ENCODE assay signal across 12 cellular contexts in the genomic region with DNA sequence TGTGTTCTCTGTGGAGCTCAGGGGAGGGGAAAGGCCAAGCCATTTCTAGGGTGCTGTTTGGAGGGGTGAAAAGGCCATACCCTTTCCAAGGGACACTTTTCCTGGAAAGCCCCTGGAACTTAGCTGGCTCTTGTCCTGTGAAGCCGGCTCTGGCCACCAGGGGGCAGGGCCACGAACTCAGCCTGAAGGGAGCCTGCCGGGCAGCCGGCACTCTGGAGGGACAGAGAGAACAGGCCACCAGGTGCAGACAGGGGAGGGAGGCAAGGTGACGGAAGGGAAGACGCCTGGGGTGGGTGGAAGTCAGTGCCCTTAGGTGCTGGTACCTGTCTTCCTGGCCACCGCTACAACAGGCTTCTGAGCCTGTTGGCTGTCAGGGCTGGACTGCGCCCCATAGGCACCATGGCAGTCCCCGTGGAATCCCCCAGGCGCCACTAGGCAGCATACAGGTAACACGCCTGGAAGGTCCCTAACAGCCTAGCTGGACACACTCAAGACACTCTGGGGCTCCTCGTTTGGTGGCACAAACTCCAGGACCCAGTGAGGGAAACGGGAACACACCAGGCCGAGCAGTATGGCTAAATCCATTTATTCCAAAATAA. TPM values are rescaled to one million over a fixed set of nuclear protein-coding genes. Genes with fewer than 3 reads are reported as not detected.
DNase-seq lines count a peak whose midpoint lies in the region; ATAC-seq, FAIRE-seq and TF ChIP-seq lines count a peak whose summit lies in the region.
"Not testable (repeated sequence)": the region's sequence is repeated elsewhere in the genome, so short reads cannot be mapped to it uniquely, and the experiment has no call there.
"Had no signal": no experiment of that assay in that cellular context is flagged by ENCODE, and none has a peak within 500 bp of the region (broad histone marks: within the 10 kb centered on the region; RNA-seq: fewer than 3 reads in every experiment).

No MANE protein-coding gene starts in this region.

- not testable (repeated sequence) for H2AFZ ChIP-seq in GM23338; PC-3 (ENCODE audit: low read length); GM12878 (ENCODE audit: control insufficient read depth, low read depth, low read length)

- not testable (repeated sequence) for H3K9me3 ChIP-seq in PC-3 (ENCODE audit: low read length); GM12878 (replicated peaks; ENCODE audit: control insufficient read depth, insufficient read depth, low read length)

- H3K36me3 ChIP-seq in GM23338 (ENCODE audit: insufficient read depth); PC-3 (ENCODE audit: low read depth, low read length); GM12878 (ENCODE audit: control insufficient read depth in 2 of 2, insufficient read depth in 2 of 2, low read length in 1 of 2): not testable (repeated sequence)

- H3K27me3 Mint-ChIP-seq in GM23338 (ENCODE audit: insufficient read depth, low read depth, poor library complexity); WTC11 (ENCODE audit: low read depth); memory B cell; stimulated activated naive B cell treated with anti-CD40 and anti-IgM and Interleukin-4, amounts not matched to agents 10 μg/mL and 1 μg/mL and 100 μg/mL, for 72 hours: not testable (repeated sequence)

- H3K9me2 ChIP-seq in GM23338 (ENCODE audit: insufficient read depth); PC-3 (replicated peaks; ENCODE audit: low read length): not testable (repeated sequence)

- RAD21 ChIA-PET in GM12878 (lab: Charles Lee; ENCODE audit: unreplicated experiment) = not testable (repeated sequence)

- DNase-seq in GM23338 (ENCODE audit: low spot score); PC-3; WTC11 (ENCODE audit: low spot score); GM12878 (ENCODE audit: low read depth, low spot score); foreskin keratinocyte; memory B cell (ENCODE audit: low spot score in 2 of 2); stimulated activated naive B cell treated with anti-CD40 and anti-IgM and Interleukin-4, amounts not matched to agents 10 μg/mL and 1 μg/mL and 100 μg/mL, for 72 hours: not testable (repeated sequence)

- H3K9me3 Mint-ChIP-seq in GM23338; WTC11; memory B cell; stimulated activated naive B cell treated with anti-CD40 and anti-IgM and Interleukin-4, amounts not matched to agents 10 μg/mL and 1 μg/mL and 100 μg/mL, for 72 hours: not testable (repeated sequence)

- H3K4me1 ChIP-seq in GM23338 (ENCODE audit: insufficient read depth); PC-3 (ENCODE audit: insufficient read depth, low read length); GM12878 (ENCODE audit: control insufficient read depth, insufficient read depth, low read length); foreskin keratinocyte: not testable (repeated sequence)

- not testable (repeated sequence) for H3K4me2 ChIP-seq in GM23338; PC-3 (ENCODE audit: low read length); GM12878 (ENCODE audit: control insufficient read depth, insufficient read depth)

- not testable (repeated sequence) for H3K9ac ChIP-seq in PC-3 (ENCODE audit: low read length); GM12878 (ENCODE audit: control insufficient read depth, insufficient read depth, low read length)

- FAIRE-seq in GM12878 (lab: Jason Lieb, UNC) = not testable (repeated sequence)

- not testable (repeated sequence) for H3F3A ChIP-seq in GM23338 (replicated peaks; ENCODE audit: low read depth); PC-3 (ENCODE audit: low read length, unreplicated experiment)

- not testable (repeated sequence) for H3K79me2 ChIP-seq in GM23338 (replicated peaks; ENCODE audit: insufficient read depth); PC-3 (ENCODE audit: low read length); GM12878 (ENCODE audit: control insufficient read depth, insufficient read depth, low read length)

- intact Hi-C loops in PC-3 (cut with micrococcal nuclease); GM12878 (cut with micrococcal nuclease; ENCODE audit: unreplicated experiment): not testable (repeated sequence)

- H4K20me1 ChIP-seq in GM23338 (replicated peaks; ENCODE audit: insufficient read depth); PC-3 (ENCODE audit: low read length); GM12878 (ENCODE audit: control insufficient read depth, insufficient read depth): not testable (repeated sequence)

- POLR2A ChIA-PET in PC-3 (lab: Charles Lee; ENCODE audit: unreplicated experiment); WTC11 (lab: Charles Lee); GM12878 (lab: Charles Lee): not testable (repeated sequence)

- TF ChIP-seq RAD21 in GM12878 (IDR thresholded peaks at IDR 0.05; ENCODE audit: insufficient read depth, low read depth, low read length) = not testable (repeated sequence)

- SMC1A ChIA-PET in GM12878 (lab: Charles Lee; ENCODE audit: uncharacterized antibody, unreplicated experiment) = not testable (repeated sequence)

- not testable (repeated sequence) for H3K4me3 Mint-ChIP-seq in GM23338; WTC11; memory B cell; stimulated activated naive B cell treated with anti-CD40 and anti-IgM and Interleukin-4, amounts not matched to agents 10 μg/mL and 1 μg/mL and 100 μg/mL, for 72 hours

- not testable (repeated sequence) for TF ChIP-seq EP300 in GM12878 (IDR thresholded peaks at IDR 0.05; ENCODE audit: borderline replicate concordance in 1 of 2, control insufficient read depth in 1 of 2, low read depth in 2 of 2, low read length in 2 of 2)

- not testable (repeated sequence) for BruUV-seq in PC-3 (replicated peaks; lab: Mats Ljungman, UMichigan); GM12878 (replicated peaks; lab: Mats Ljungman, UMichigan)

- CTCF ChIA-PET in PC-3 (lab: Charles Lee); WTC11 (lab: Charles Lee); GM12878 (lab: Yijun Ruan, JAX): not testable (repeated sequence)

- H3K4me1 Mint-ChIP-seq in GM23338; WTC11; memory B cell; stimulated activated naive B cell treated with anti-CD40 and anti-IgM and Interleukin-4, amounts not matched to agents 10 μg/mL and 1 μg/mL and 100 μg/mL, for 72 hours: not testable (repeated sequence)

- in situ Hi-C loops in GM12878 (cut with MboI) = not testable (repeated sequence)

- peak; percentile 76 for ATAC-seq in GM23338
- peak; percentile 72; the same call in 1 of the 2 replicates for ATAC-seq in PC-3
- ATAC-seq in WTC11 = peak; percentile 41; the same call in 1 of the 2 replicates
- ATAC-seq in GM12878 = peak; percentile 44; the same call in 1 of the 3 replicates
- peak; percentile 57 for ATAC-seq in foreskin keratinocyte
- ATAC-seq in memory B cell (ENCODE audit: low read depth) = peak; percentile 35
- peak; percentile 36 to 64 for ATAC-seq in stimulated activated naive B cell treated with anti-CD40 and anti-IgM and Interleukin-4, amounts not matched to agents 10 μg/mL and 1 μg/mL and 100 μg/mL, for 72 hours (replicated peaks)

- H3K27ac Mint-ChIP-seq in GM23338; WTC11; memory B cell; stimulated activated naive B cell treated with anti-CD40 and anti-IgM and Interleukin-4, amounts not matched to agents 10 μg/mL and 1 μg/mL and 100 μg/mL, for 72 hours: not testable (repeated sequence)

- not testable (repeated sequence) for H3K4me3 ChIP-seq in GM23338; PC-3 (ENCODE audit: low read length); GM12878

- no CpG with 5 or more reads among the region's 14 CpGs for WGBS in GM12878 (ENCODE audit: insufficient coverage, insufficient replicate concordance, low lambda C conversion rate, missing lambda C conversion rate)

- H3K36me3 Mint-ChIP-seq in GM23338 (ENCODE audit: low read depth); WTC11; memory B cell; stimulated activated naive B cell treated with anti-CD40 and anti-IgM and Interleukin-4, amounts not matched to agents 10 μg/mL and 1 μg/mL and 100 μg/mL, for 72 hours: not testable (repeated sequence)

- not testable (repeated sequence) for H3K27ac ChIP-seq in GM23338 (ENCODE audit: low read depth); PC-3 (ENCODE audit: low read length); GM12878 (ENCODE audit: control insufficient read depth, insufficient read depth); foreskin keratinocyte

- H3K27me3 ChIP-seq in GM23338 (ENCODE audit: insufficient read depth); PC-3 (ENCODE audit: low read length); GM12878 (replicated peaks in 1 of 2; ENCODE audit: control insufficient read depth in 2 of 2, insufficient read depth in 2 of 2, low read length in 1 of 2); foreskin keratinocyte: not testable (repeated sequence)

- not testable (repeated sequence) for TF ChIP-seq CTCF in GM23338 (conservative IDR thresholded peaks at IDR 0.05; ENCODE audit: low read depth in 2 of 2); PC-3 (conservative IDR thresholded peaks at IDR 0.05; ENCODE audit: low read depth, low read length); WTC11 (IDR thresholded peaks at IDR 0.05); GM12878 (IDR thresholded peaks at IDR 0.05 in 2 of 3, conservative IDR thresholded peaks at IDR 0.05 in 1 of 3; ENCODE audit: control insufficient read depth in 2 of 3, extremely low read depth in 1 of 3, insufficient read depth in 1 of 3, low read depth in 3 of 3, low read length in 3 of 3); foreskin keratinocyte (conservative IDR thresholded peaks at IDR 0.05)

- not testable (repeated sequence) for TF ChIP-seq POLR2A in GM12878 (IDR thresholded peaks at IDR 0.05; ENCODE audit: low read depth, low read length)

RNA-seq across cellular contexts. Expression of gene GOLGA8K, which starts 14.9 kb away (rescaled TPM):
- not detected in 2 replicates for total RNA-seq in GM23338 (2014; rRNA removed; shearing (Covaris generic))
- polyA plus RNA-seq in GM23338 (2016; fragmentation: Nextera tagmentation; extraction: Ambion mirVana) = 0.24 TPM in 1 of 2 replicates, not detected in the other
- 1.2 TPM in 1 of 2 replicates, not detected in the other for total RNA-seq in PC-3 (2014; rRNA removed)
- total RNA-seq in WTC11 (2021) = 1.1 to 1.5 TPM (median 1.2 TPM) in 3 replicates
- total RNA-seq in GM12878 (2013; cell fraction: nucleolus; rRNA removed) = 0.29 and 0.49 TPM in 2 replicates
- total RNA-seq in GM12878 (2014; rRNA removed) = not detected in 2 replicates
- total RNA-seq in GM12878 (2014; rRNA removed; fragmentation: Illumina TruSeq; extraction: Trizol) = not detected in 2 replicates
- total RNA-seq in GM12878 (2021) = not detected in 2 replicates
- polyA plus RNA-seq in GM12878 (2011; ENCODE audit: low read depth) = not detected
- polyA plus RNA-seq in GM12878 (2011; rRNA removed) = 0.14 TPM in 1 of 2 replicates, not detected in the other
- not detected in 2 replicates for polyA plus RNA-seq in GM12878 (2011; cell fraction: cytosol; rRNA removed)
- polyA plus RNA-seq in GM12878 (2011; cell fraction: nucleus; rRNA removed) = 0.49 and 0.70 TPM in 2 replicates
- polyA plus RNA-seq in GM12878 (2012) = 0.13 TPM in 1 of 2 replicates, not detected in the other
- polyA plus RNA-seq in GM12878 (2014; fragmentation: Illumina TruSeq; extraction: Trizol) = not detected in 2 replicates
- not detected for polyA plus RNA-seq in GM12878 (2014; fragmentation: Nextera tagmentation; extraction: Ambion mirVana)
- polyA plus RNA-seq in GM12878 (2014; rRNA removed) = 0.15 TPM in 1 of 2 replicates, not detected in the other
- not detected for polyA plus RNA-seq in GM12878 (2016; fragmentation: Nextera tagmentation; extraction: Ambion mirVana)
- 0.26 and 0.44 TPM in 2 replicates for polyA minus RNA-seq in GM12878 (2011; rRNA and poly(A)+ RNA removed)
- not detected in 2 replicates for polyA minus RNA-seq in GM12878 (2011; cell fraction: cytosol; rRNA and poly(A)+ RNA removed)
- polyA minus RNA-seq in GM12878 (2011; cell fraction: nucleus; rRNA and poly(A)+ RNA removed) = 0.24 TPM in 1 of 2 replicates, not detected in the other
- 0.14 TPM in 1 of 2 replicates, not detected in the other for total RNA-seq in foreskin keratinocyte
- polyA plus RNA-seq in foreskin keratinocyte = not detected in 2 replicates
- total RNA-seq: A673, Caco-2 had no signal
- polyA plus RNA-seq: CD14-positive monocyte; CD8-positive, alpha-beta memory T cell; IgD-negative memory B cell had no signal
